In the genomic region with DNA sequence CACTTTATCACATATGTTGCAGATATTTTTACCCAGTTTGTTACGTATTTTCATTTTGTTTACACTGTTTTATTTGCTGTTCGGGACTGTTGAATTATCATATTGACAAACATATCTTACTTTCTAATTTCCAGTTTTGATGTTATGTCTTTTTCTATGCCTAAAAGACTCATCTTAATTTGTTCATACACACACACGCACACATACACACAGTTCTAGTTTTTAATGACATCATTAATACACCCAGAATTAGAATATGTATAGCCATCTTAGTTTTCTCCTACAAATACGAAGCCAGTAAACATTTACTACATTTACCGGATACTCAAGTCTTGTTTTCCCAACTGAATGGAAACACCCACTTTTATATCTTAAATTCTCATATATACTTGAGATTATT, we compare ENCODE assay signal across 9 cellular contexts. TPM values are rescaled to one million over a fixed set of nuclear protein-coding genes. Genes with fewer than 3 reads are reported as not detected.
"Had no signal": no experiment of that assay in that cellular context is flagged by ENCODE, and none has a peak within 500 bp of the region (broad histone marks: within the 10 kb centered on the region; RNA-seq: fewer than 3 reads in every experiment).

No MANE protein-coding gene starts in this region.

- H3K4me3 Mint-ChIP-seq: H9 had no signal

- H3K4me3 ChIP-seq: GM23248, K562 had no signal

- H3K4me1 Mint-ChIP-seq: H9 had no signal

- DNase-seq: GM23248, GOT3, H9, HCEC 1CT, IMR-90, KG1 had no signal

- ATAC-seq: K562 had no signal

- H3K27ac ChIP-seq: GM23248, HL-60 had no signal

- H2AFZ ChIP-seq: GM23248 had no signal

- FAIRE-seq: K562 had no signal

- H3K9me3 Mint-ChIP-seq: H9 had no signal

- H3K9ac ChIP-seq: GM23248 had no signal

RNA-seq across cellular contexts. Expression of gene MPP4, which starts 53.1 kb away (rescaled TPM):
- total RNA-seq: H4, H9, K562 had no signal

RNA-seq across cellular contexts. Expression of gene CDK15, which starts 54.8 kb away (rescaled TPM):
- total RNA-seq: H9, K562 had no signal
- polyA plus RNA-seq: K562 had no signal
